9 cellular contexts compared by ENCODE assay signal in the genomic region with DNA sequence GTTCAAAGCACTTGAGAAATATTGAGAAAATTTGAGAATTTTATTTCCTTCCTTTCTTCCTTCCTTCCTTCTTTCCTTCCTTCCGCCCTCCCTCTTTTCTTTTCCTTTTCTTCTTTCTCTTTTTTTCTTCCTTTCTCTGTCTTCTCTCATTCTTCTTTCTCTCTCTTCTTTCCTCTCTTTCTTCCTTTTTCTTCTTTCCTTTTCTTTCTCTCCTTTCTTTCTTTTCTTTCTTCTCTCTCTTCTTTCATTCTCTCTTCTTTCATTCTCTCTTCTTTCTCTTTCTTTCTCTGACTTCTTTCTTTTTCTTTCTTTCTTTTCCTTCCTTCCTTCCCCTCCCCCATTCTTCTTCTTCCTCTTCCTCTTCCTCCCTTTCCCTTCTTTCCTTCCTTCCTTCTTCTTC. TPM values are rescaled to one million over a fixed set of nuclear protein-coding genes. Genes with fewer than 3 reads are reported as not detected.
"Had no signal": no experiment of that assay in that cellular context is flagged by ENCODE, and none has a peak within 500 bp of the region (broad histone marks: within the 10 kb centered on the region; RNA-seq: fewer than 3 reads in every experiment).

No MANE protein-coding gene starts in this region.

- DNase-seq: GM23248, GOT3, H7, KG1 had no signal

- H2AFZ ChIP-seq: GM23248 had no signal

- H3K9ac ChIP-seq: GM23248 had no signal

- H3K27ac ChIP-seq: GM23248, HL-60 had no signal

- H3K36me3 ChIP-seq: HAP-1 had no signal

- H3K27ac Mint-ChIP-seq: IgD-negative memory B cell had no signal

- H3K9me3 ChIP-seq: HAP-1 had no signal

- H3K4me3 ChIP-seq: GM23248, HAP-1 had no signal

- H3K4me1 Mint-ChIP-seq: IgD-negative memory B cell had no signal

- H3K36me3 Mint-ChIP-seq: IgD-negative memory B cell had no signal

- H3K4me3 Mint-ChIP-seq: IgD-negative memory B cell had no signal

- ATAC-seq: HCT116, HepG2 had no signal

- H3K4me1 ChIP-seq: HAP-1 had no signal

RNA-seq across cellular contexts. Expression of a gene that starts 44.9 kb away (rescaled TPM):
- polyA plus RNA-seq: IgD-negative memory B cell had no signal
